In genomic region chr2:230828272-230828961, GRCh38 we compare ENCODE assay signal across 10 cellular contexts. TPM values are rescaled to one million over a fixed set of nuclear protein-coding genes. Genes with fewer than 3 reads are reported as not detected.
DNase-seq lines count a peak whose midpoint lies in the region; ATAC-seq and TF ChIP-seq lines count a peak whose summit lies in the region.
"Had no signal": no experiment of that assay in that cellular context is flagged by ENCODE, and none has a peak within 500 bp of the region (broad histone marks: within the 10 kb centered on the region; RNA-seq: fewer than 3 reads in every experiment).

No MANE protein-coding gene starts in this region.

- TF ChIP-seq CTCF in Calu3 (IDR thresholded peaks at IDR 0.05; ENCODE audit: unreplicated experiment) (no peak), neural progenitor cell (IDR thresholded peaks at IDR 0.05) (no peak)

- intact Hi-C loops in Calu3 (cut with micrococcal nuclease; ENCODE audit: unreplicated experiment): no loop called here

- no peaks in the 10 kb centered on the region for H3K9me3 Mint-ChIP-seq in Calu3 (ENCODE audit: low read depth, unreplicated experiment)
- H3K9me3 Mint-ChIP-seq in natural killer cell treated with Interleukin-12 subunit alpha and Interleukin-12 subunit beta and Interleukin-15 and Interleukin-18, amount 100 ng/mL, for 72 hours: no peaks in the 10 kb centered on the region
- H3K9me3 Mint-ChIP-seq in neural progenitor cell: no peaks in the 10 kb centered on the region
- H3K9me3 Mint-ChIP-seq: nephron had no signal

- H3K27me3 ChIP-seq in neural progenitor cell: no peaks in the 10 kb centered on the region

- peaks cover 91% of the 10 kb centered on the region for H3K27me3 Mint-ChIP-seq in Calu3 (ENCODE audit: unreplicated experiment)
- H3K27me3 Mint-ChIP-seq in natural killer cell treated with Interleukin-12 subunit alpha and Interleukin-12 subunit beta and Interleukin-15 and Interleukin-18, amount 100 ng/mL, for 72 hours: peaks cover 28 to 47% of the 10 kb centered on the region in 2 donors
- H3K27me3 Mint-ChIP-seq in neural progenitor cell (ENCODE audit: insufficient read depth, low read depth): peaks cover 12% of the 10 kb centered on the region

- H3K4me2 ChIP-seq in neural progenitor cell: no peak overlapping the region

- CTCF ChIA-PET in Calu3 (lab: Charles Lee): interaction anchor here (0.6 kb wide), 1 partner anchor 140 kb away, joined by 5 read pairs; no protein-coding TSS in a partner anchor

- H3K4me1 Mint-ChIP-seq in Calu3 (ENCODE audit: low read depth, unreplicated experiment): peaks cover 8% of the 10 kb centered on the region
- H3K4me1 Mint-ChIP-seq in natural killer cell treated with Interleukin-12 subunit alpha and Interleukin-12 subunit beta and Interleukin-15 and Interleukin-18, amount 100 ng/mL, for 72 hours (ENCODE audit: low read depth in 2 of 2): peaks cover 5 to 15% of the 10 kb centered on the region in 2 donors
- peaks cover 5% of the 10 kb centered on the region for H3K4me1 Mint-ChIP-seq in neural progenitor cell

- H3K36me3 ChIP-seq in neural progenitor cell: no peaks in the 10 kb centered on the region

- no peaks in the 10 kb centered on the region for H3F3A ChIP-seq in neural progenitor cell (ENCODE audit: low read depth)

- H4K20me1 ChIP-seq in neural progenitor cell (ENCODE audit: low read depth): no peaks in the 10 kb centered on the region

- DNase-seq in Calu3 (peak; percentile 21), astrocyte of the hippocampus (ENCODE audit: low read depth, low spot score) (peak; percentile 21), NCI-H1436 treated with DMSO at 0.1 percent for 48 hours (lab: John Stamatoyannopoulos, UW) (no peak), neural progenitor cell (ENCODE audit: low spot score) (no peak)
- DNase-seq in natural killer cell treated with Interleukin-12 subunit alpha and Interleukin-12 subunit beta and Interleukin-15 and Interleukin-18, amount 100 ng/mL, for 72 hours (ENCODE audit: low spot score): peak; percentile 62
- DNase-seq: NCI-H2171 had no signal

- H3K4me3 ChIP-seq in neural progenitor cell: no peak overlapping the region

- BruUV-seq in Calu3 (replicated peaks; lab: Mats Ljungman, UMichigan): no TSS peak

- H3K9ac ChIP-seq in neural progenitor cell: no peak overlapping the region

- ATAC-seq in GM21825 (IDR thresholded peaks at IDR 0.05; ENCODE audit: unreplicated experiment): peak; percentile 57
- peak; percentile 76 to 79 for ATAC-seq in natural killer cell treated with Interleukin-12 subunit alpha and Interleukin-12 subunit beta and Interleukin-15 and Interleukin-18, amount 100 ng/mL, for 72 hours
- ATAC-seq in GM19395 (IDR thresholded peaks at IDR 0.05; ENCODE audit: unreplicated experiment): no peak
- ATAC-seq in GM21619 (IDR thresholded peaks at IDR 0.05; ENCODE audit: unreplicated experiment): no peak

- H3K36me3 Mint-ChIP-seq in Calu3 (ENCODE audit: insufficient read depth, unreplicated experiment) (peaks cover 15% of the 10 kb centered on the region), neural progenitor cell (no peaks in the 10 kb centered on the region)
- no peaks in the 10 kb centered on the region for H3K36me3 Mint-ChIP-seq in natural killer cell treated with Interleukin-12 subunit alpha and Interleukin-12 subunit beta and Interleukin-15 and Interleukin-18, amount 100 ng/mL, for 72 hours

- peak overlapping the region; percentile 44 for H3K4me3 Mint-ChIP-seq in Calu3 (ENCODE audit: low read depth, unreplicated experiment)
- H3K4me3 Mint-ChIP-seq in natural killer cell treated with Interleukin-12 subunit alpha and Interleukin-12 subunit beta and Interleukin-15 and Interleukin-18, amount 100 ng/mL, for 72 hours: peak overlapping the region; percentile 45
- H3K4me3 Mint-ChIP-seq in neural progenitor cell: no peak overlapping the region
- H3K4me3 Mint-ChIP-seq: nephron had no signal

- no peaks in the 10 kb centered on the region for H3K79me2 ChIP-seq in neural progenitor cell (ENCODE audit: low read depth)

- no peak overlapping the region for H3K27ac ChIP-seq in neural progenitor cell

- H3K27ac Mint-ChIP-seq in Calu3 (ENCODE audit: unreplicated experiment) (no peak overlapping the region), neural progenitor cell (no peak overlapping the region)
- H3K27ac Mint-ChIP-seq in natural killer cell treated with Interleukin-12 subunit alpha and Interleukin-12 subunit beta and Interleukin-15 and Interleukin-18, amount 100 ng/mL, for 72 hours: no peak overlapping the region
- H3K27ac Mint-ChIP-seq: nephron had no signal

- no peak overlapping the region for H2AFZ ChIP-seq in neural progenitor cell (replicated peaks)

- no peaks in the 10 kb centered on the region for H3K9me3 ChIP-seq in neural progenitor cell (ENCODE audit: low read depth)

- no peaks in the 10 kb centered on the region for H3K4me1 ChIP-seq in neural progenitor cell

RNA-seq across cellular contexts. Expression of gene ITM2C, which starts 36.3 kb away (rescaled TPM):
- total RNA-seq in Calu3 (2022): 55.0 and 57.1 TPM in 2 replicates
- 10 to 100 TPM in 1 of 2 donors, 1 to 10 TPM in 1; 2.7 to 21.7 TPM for total RNA-seq in natural killer cell treated with Interleukin-12 subunit alpha and Interleukin-12 subunit beta and Interleukin-15 and Interleukin-18, amount 100 ng/mL, for 72 hours
- 84.6 and 146 TPM in 2 replicates for total RNA-seq in neural progenitor cell (ENCODE audit: low replicate concordance)

Comparison
In these comparisons a context has a peak if more than half of its experiments do, and no peak if none do; other contexts are left out.
1. DNase-seq: peak in Calu3 (single experiment), astrocyte of the hippocampus (single experiment) and natural killer cell treated with Interleukin-12 subunit alpha and Interleukin-12 subunit beta and Interleukin-15 and Interleukin-18, amount 100 ng/mL, for 72 hours (single experiment); none in NCI-H1436 treated with DMSO at 0.1 percent for 48 hours (single experiment) and neural progenitor cell (single experiment).
2. ATAC-seq: peak in GM21825 (single experiment) and natural killer cell treated with Interleukin-12 subunit alpha and Interleukin-12 subunit beta and Interleukin-15 and Interleukin-18, amount 100 ng/mL, for 72 hours (2 of 2); none in GM19395 (single experiment) and GM21619 (single experiment).